Comparison of ENCODE assay signal across 15 cellular contexts in genomic region chr1:99218999-99219398, GRCh38. TPM values are rescaled to one million over a fixed set of nuclear protein-coding genes. Genes with fewer than 3 reads are reported as not detected.
DNase-seq lines count a peak whose midpoint lies in the region; ATAC-seq and TF ChIP-seq lines count a peak whose summit lies in the region.
"Had no signal": no experiment of that assay in that cellular context is flagged by ENCODE, and none has a peak within 500 bp of the region (broad histone marks: within the 10 kb centered on the region; RNA-seq: fewer than 3 reads in every experiment).

No MANE protein-coding gene starts in this region.

- CTCF ChIA-PET in activated naive CD4-positive, alpha-beta T cell treated with anti-CD3 and anti-CD28 coated beads for 36 hours (lab: Charles Lee), result no interaction called here

- H3K4me3 ChIP-seq in GM06990 (replicated peaks; ENCODE audit: low read depth, low read length), result no peak overlapping the region

- no peaks in the 10 kb centered on the region for H3K27me3 ChIP-seq in GM06990 (replicated peaks; ENCODE audit: control insufficient read depth, insufficient read depth, low read length)
- H3K27me3 ChIP-seq: neutrophil had no signal

- H3K4me1 Mint-ChIP-seq in activated naive CD4-positive, alpha-beta T cell treated with anti-CD3 and anti-CD28 coated beads for 36 hours (ENCODE audit: low read depth), result peaks cover 2% of the 10 kb centered on the region
- H3K4me1 Mint-ChIP-seq: stimulated activated effector memory CD8-positive, alpha-beta T cell treated with anti-CD3 and anti-CD28 coated beads, Interleukin-12 subunit alpha, Interleukin-12 subunit beta, amount 100 ng/mL, for 72 hours had no signal

- TF ChIP-seq CTCF in GM06990 (IDR thresholded peaks at IDR 0.05; ENCODE audit: insufficient read depth, low read length, poor library complexity, severe bottlenecking), result no peak

- DNase-seq in GM06990 (ENCODE audit: extremely low read depth, insufficient read length), result peak; percentile 55
- no peak for DNase-seq in effector CD4-positive, alpha-beta T cell
- no peak for DNase-seq in activated naive CD4-positive, alpha-beta T cell treated with anti-CD3 and anti-CD28 coated beads for 36 hours
- DNase-seq in NCI-H1930 (lab: John Stamatoyannopoulos, UW), result no peak
- no peak for DNase-seq in DMS79 (lab: John Stamatoyannopoulos, UW)
- DNase-seq: ACHN; activated CD8-positive, alpha-beta memory T cell treated with anti-CD3 and anti-CD28 coated beads, Interleukin-2, amount 50 U/mL, for 48 hours; aorta; NCI-H187 treated with DMSO at 0.1 percent for 48 hours had no signal

- H3K27me3 Mint-ChIP-seq in activated naive CD4-positive, alpha-beta T cell treated with anti-CD3 and anti-CD28 coated beads for 36 hours (ENCODE audit: low read depth), result peaks cover 5% of the 10 kb centered on the region

- H3K9me3 Mint-ChIP-seq in activated naive CD4-positive, alpha-beta T cell treated with anti-CD3 and anti-CD28 coated beads for 36 hours, result no peaks in the 10 kb centered on the region

- intact Hi-C loops in activated naive CD4-positive, alpha-beta T cell treated with anti-CD3 and anti-CD28 coated beads for 36 hours (cut with micrococcal nuclease), result no loop called here

- no peaks in the 10 kb centered on the region for H3K36me3 ChIP-seq in GM06990 (ENCODE audit: control insufficient read depth, insufficient read depth, low read length)
- H3K36me3 ChIP-seq: neutrophil had no signal

- ATAC-seq in GM19351 (IDR thresholded peaks at IDR 0.05; ENCODE audit: unreplicated experiment), result peak; percentile 98
- ATAC-seq in HG02678 (IDR thresholded peaks at IDR 0.05; ENCODE audit: unreplicated experiment), result peak; percentile 82
- peak; percentile 91 for ATAC-seq in HG03354 (IDR thresholded peaks at IDR 0.05; ENCODE audit: poor library complexity, severe bottlenecking, unreplicated experiment)
- ATAC-seq: HepG2; stimulated activated effector memory CD8-positive, alpha-beta T cell treated with anti-CD3 and anti-CD28 coated beads, Interleukin-12 subunit alpha, Interleukin-12 subunit beta, amount 100 ng/mL, for 72 hours had no signal

- no peaks in the 10 kb centered on the region for H3K36me3 Mint-ChIP-seq in activated naive CD4-positive, alpha-beta T cell treated with anti-CD3 and anti-CD28 coated beads for 36 hours (ENCODE audit: low read depth)
- H3K36me3 Mint-ChIP-seq: stimulated activated effector memory CD8-positive, alpha-beta T cell treated with anti-CD3 and anti-CD28 coated beads, Interleukin-12 subunit alpha, Interleukin-12 subunit beta, amount 100 ng/mL, for 72 hours had no signal

- H3K4me3 Mint-ChIP-seq in activated naive CD4-positive, alpha-beta T cell treated with anti-CD3 and anti-CD28 coated beads for 36 hours, result no peak overlapping the region
- H3K4me3 Mint-ChIP-seq: stimulated activated effector memory CD8-positive, alpha-beta T cell treated with anti-CD3 and anti-CD28 coated beads, Interleukin-12 subunit alpha, Interleukin-12 subunit beta, amount 100 ng/mL, for 72 hours had no signal

- H3K27ac Mint-ChIP-seq in activated naive CD4-positive, alpha-beta T cell treated with anti-CD3 and anti-CD28 coated beads for 36 hours, result no peak overlapping the region
- H3K27ac Mint-ChIP-seq: stimulated activated effector memory CD8-positive, alpha-beta T cell treated with anti-CD3 and anti-CD28 coated beads, Interleukin-12 subunit alpha, Interleukin-12 subunit beta, amount 100 ng/mL, for 72 hours had no signal

RNA-seq across cellular contexts. Expression of gene PLPPR4, which starts 45.3 kb away (rescaled TPM):
- total RNA-seq in activated naive CD4-positive, alpha-beta T cell treated with anti-CD3 and anti-CD28 coated beads for 36 hours, result not detected
- total RNA-seq: HepG2 had no signal
